Comparison of ENCODE assay signal across 10 cellular contexts in the genomic region with DNA sequence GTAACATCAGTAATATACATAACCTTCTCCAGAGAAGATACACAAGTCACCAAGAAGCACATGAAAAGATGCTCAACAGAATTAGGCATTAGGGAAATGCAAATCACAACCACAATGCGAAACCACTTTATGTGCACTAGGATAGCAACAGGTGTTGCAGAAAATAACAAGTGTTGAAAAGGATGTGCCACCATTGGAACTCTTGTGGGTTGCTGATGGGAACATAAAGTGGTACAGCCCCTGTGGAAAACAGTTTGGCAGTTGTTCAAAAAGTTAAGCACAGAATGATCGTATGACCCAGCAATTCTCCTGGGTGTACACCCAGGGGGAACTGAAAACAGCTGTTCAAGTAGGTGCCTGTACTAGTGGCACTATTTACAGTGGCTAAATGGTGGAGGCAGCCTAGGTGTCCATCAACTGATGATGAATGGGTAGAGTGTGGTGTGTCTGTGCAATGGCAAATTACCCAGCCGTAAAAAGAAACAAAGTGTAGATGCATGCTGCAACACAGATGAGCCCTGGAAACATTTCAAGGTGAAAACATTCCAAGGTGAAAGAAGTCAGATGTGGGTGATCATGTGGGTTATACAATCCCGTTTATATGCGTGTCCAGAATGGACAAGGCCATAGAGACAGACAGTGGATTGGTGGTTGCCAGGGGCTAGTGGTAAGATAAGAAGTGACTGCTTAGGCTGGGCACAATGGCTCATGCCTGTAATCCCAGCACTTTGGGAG. TPM values are rescaled to one million over a fixed set of nuclear protein-coding genes. Genes with fewer than 3 reads are reported as not detected.
DNase-seq lines count a peak whose midpoint lies in the region; ATAC-seq, FAIRE-seq and TF ChIP-seq lines count a peak whose summit lies in the region.
"Had no signal": no experiment of that assay in that cellular context is flagged by ENCODE, and none has a peak within 500 bp of the region (broad histone marks: within the 10 kb centered on the region; RNA-seq: fewer than 3 reads in every experiment).

No MANE protein-coding gene starts in this region.

- H3K4me3 Mint-ChIP-seq in MCF 10A (ENCODE audit: unreplicated experiment), result peak overlapping the region; percentile 42
- no peak overlapping the region for H3K4me3 Mint-ChIP-seq in activated naive CD8-positive, alpha-beta T cell

- no peaks in the 10 kb centered on the region for H3K27me3 ChIP-seq in mammary epithelial cell (ENCODE audit: insufficient read depth, low read length)

- no peak overlapping the region for H3K4me2 ChIP-seq in mammary epithelial cell (ENCODE audit: insufficient read depth, low read depth, low read length)

- no peaks in the 10 kb centered on the region for H3K9me3 ChIP-seq in mammary epithelial cell (replicated peaks; ENCODE audit: insufficient read depth, low read length)

- POLR2A ChIA-PET in MCF 10A (lab: Yijun Ruan, JAX), result interaction anchor here (0.6 to 1.0 kb wide), 3 partner anchors 42 to 389 kb away, joined by 3 to 4 read pairs (median 3); no protein-coding TSS in a partner anchor

- dilution Hi-C loops in mammary epithelial cell (cut with HindIII; ENCODE audit: low sequenced_read_pairs), result no loop called here

- no peak for DNase-seq in MCF 10A (ENCODE audit: unreplicated experiment)
- no peak for DNase-seq in mammary epithelial cell
- no peak for DNase-seq in urothelium cell line (ENCODE audit: low spot score)
- no peak for DNase-seq in epidermal melanocyte (ENCODE audit: insufficient read length, low spot score)
- no peak for DNase-seq in HPDE6-E6E7 (ENCODE audit: extremely low spot score)
- no peak for DNase-seq in Ammon's horn (ENCODE audit: low spot score)

- H3K27ac Mint-ChIP-seq in MCF 10A (ENCODE audit: low read depth, unreplicated experiment), result peak overlapping the region; percentile 80
- H3K27ac Mint-ChIP-seq in activated naive CD8-positive, alpha-beta T cell, result peak overlapping the region; percentile 89

- H3K27me3 Mint-ChIP-seq in MCF 10A (ENCODE audit: insufficient read depth, unreplicated experiment), result no peaks in the 10 kb centered on the region
- no peaks in the 10 kb centered on the region for H3K27me3 Mint-ChIP-seq in activated naive CD8-positive, alpha-beta T cell

- no peak overlapping the region for H3K9ac ChIP-seq in mammary epithelial cell (ENCODE audit: insufficient read depth, low read length)

- BruUV-seq in MCF 10A (replicated peaks; lab: Mats Ljungman, UMichigan) (no TSS peak), mammary epithelial cell (replicated peaks; lab: Mats Ljungman, UMichigan) (no TSS peak)

- CTCF ChIA-PET in MCF 10A (lab: Yijun Ruan, JAX) (interaction anchor here (0.6 to 1.5 kb wide), 2 partner anchors 42 to 545 kb away, joined by 3 to 6 read pairs; no protein-coding TSS in a partner anchor), mammary epithelial cell (lab: Charles Lee; ENCODE audit: low non-redundant PET) (no interaction called here)

- TF ChIP-seq CTCF in MCF 10A (IDR thresholded peaks at IDR 0.05; ENCODE audit: unreplicated experiment) (no peak), mammary epithelial cell (conservative IDR thresholded peaks at IDR 0.05 in 1 of 2, IDR thresholded peaks at IDR 0.05 in 1 of 2; ENCODE audit: extremely low read depth in 1 of 2, insufficient read depth in 1 of 2, low read depth in 1 of 2, low read length in 2 of 2) (no peak)

- H3K4me1 ChIP-seq in mammary epithelial cell (ENCODE audit: insufficient read depth, low read length), result no peaks in the 10 kb centered on the region
- H3K4me1 ChIP-seq: Caco-2 had no signal

- FAIRE-seq in urothelium cell line (lab: Jason Lieb, UNC), result peak; percentile 76
- FAIRE-seq: endometrium had no signal

- intact Hi-C loops in MCF 10A (cut with micrococcal nuclease), result no loop called here
- intact Hi-C loops in mammary epithelial cell (cut with micrococcal nuclease), result no loop called here

- H3K36me3 Mint-ChIP-seq in MCF 10A (ENCODE audit: insufficient read depth, unreplicated experiment), result peaks cover 15% of the 10 kb centered on the region
- H3K36me3 Mint-ChIP-seq in activated naive CD8-positive, alpha-beta T cell, result peaks cover 19% of the 10 kb centered on the region

- WGBS in mammary epithelial cell (ENCODE audit: low coverage, missing lambda C conversion rate), result 84% methylated on average over 5 of the region's 5 CpGs

- no peaks in the 10 kb centered on the region for H3K36me3 ChIP-seq in mammary epithelial cell (ENCODE audit: insufficient read depth, low read length)

- H3K4me3 ChIP-seq in mammary epithelial cell (replicated peaks in 1 of 3; ENCODE audit: insufficient read depth in 1 of 3, low read depth in 2 of 3, low read length in 3 of 3), result no peak overlapping the region

- H2AFZ ChIP-seq in mammary epithelial cell (ENCODE audit: low read depth, low read length), result no peak overlapping the region

- peaks cover 3% of the 10 kb centered on the region for H3K9me3 Mint-ChIP-seq in MCF 10A (ENCODE audit: unreplicated experiment)
- peaks cover 3% of the 10 kb centered on the region for H3K9me3 Mint-ChIP-seq in activated naive CD8-positive, alpha-beta T cell (ENCODE audit: low read depth)

- no peaks in the 10 kb centered on the region for H3K79me2 ChIP-seq in mammary epithelial cell (ENCODE audit: insufficient read depth, low read length)

- peak; percentile 84 for ATAC-seq in HG03095 (IDR thresholded peaks at IDR 0.05; ENCODE audit: unreplicated experiment)

- no peak overlapping the region for H3K27ac ChIP-seq in mammary epithelial cell (ENCODE audit: insufficient read depth, low read depth, low read length)

- no peaks in the 10 kb centered on the region for H4K20me1 ChIP-seq in mammary epithelial cell (ENCODE audit: insufficient read depth, low read length)

- in situ Hi-C loops in mammary epithelial cell (cut with MboI; ENCODE audit: low sequenced_read_pairs in 2 of 2), result no loop called here

- H3K4me1 Mint-ChIP-seq in MCF 10A (ENCODE audit: insufficient read depth, unreplicated experiment), result peaks cover 31% of the 10 kb centered on the region
- peaks cover 58% of the 10 kb centered on the region for H3K4me1 Mint-ChIP-seq in activated naive CD8-positive, alpha-beta T cell (ENCODE audit: low read depth)

RNA-seq across cellular contexts. Expression of gene CCDC69, which starts 27.2 kb away (rescaled TPM):
- total RNA-seq in MCF 10A (2022) (2.8 and 3.0 TPM in 2 replicates), mammary epithelial cell (1 to 10 TPM in 1 of 2 donors, under 1 TPM in 1; 0.17 to 1.3 TPM)
- polyA plus RNA-seq in mammary epithelial cell, result 2.2 TPM
- 0.16 TPM for polyA minus RNA-seq in mammary epithelial cell

RNA-seq across cellular contexts. Expression of gene ANXA6, which starts 39.1 kb away (rescaled TPM):
- 2.6 TPM in 2 replicates for total RNA-seq in MCF 10A (2022)
- total RNA-seq in mammary epithelial cell, result 10 to 100 TPM in 1 of 2 donors, 1 to 10 TPM in 1; 9.6 to 32.5 TPM
- 59.7 TPM for polyA plus RNA-seq in mammary epithelial cell
- polyA minus RNA-seq in mammary epithelial cell, result 109 TPM

RNA-seq across cellular contexts. Expression of gene GM2A, which starts 56.3 kb away (rescaled TPM):
- total RNA-seq in MCF 10A (2022) (28.9 and 36.1 TPM in 2 replicates), mammary epithelial cell (100 to 1,000 TPM; 114 to 138 TPM)
- polyA plus RNA-seq in mammary epithelial cell, result 88.4 TPM
- 238 TPM for polyA minus RNA-seq in mammary epithelial cell
